ENCODE assay signal across 19 cellular contexts in the genomic region with DNA sequence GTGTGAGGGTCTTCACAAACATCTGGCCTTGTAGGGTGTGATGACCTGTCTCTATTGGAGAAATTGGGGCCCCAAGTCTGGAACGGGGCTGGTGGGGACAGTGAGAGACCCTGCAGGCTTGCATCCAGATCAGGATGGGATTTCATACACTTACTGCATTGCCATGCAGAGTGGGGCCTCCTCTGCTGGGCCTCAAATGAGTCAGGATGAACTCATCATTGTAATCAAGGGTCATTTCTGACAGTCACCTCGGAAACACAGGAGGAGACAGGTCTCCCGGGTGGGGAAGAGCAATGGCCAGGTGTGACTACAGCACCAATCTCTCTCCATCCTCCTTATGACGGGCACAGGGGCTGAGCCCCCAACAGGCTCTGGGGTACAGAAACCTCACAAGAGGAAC. TPM values are rescaled to one million over a fixed set of nuclear protein-coding genes. Genes with fewer than 3 reads are reported as not detected.
DNase-seq lines count a peak whose midpoint lies in the region; ATAC-seq, FAIRE-seq and TF ChIP-seq lines count a peak whose summit lies in the region.
"Had no signal": no experiment of that assay in that cellular context is flagged by ENCODE, and none has a peak within 500 bp of the region (broad histone marks: within the 10 kb centered on the region; RNA-seq: fewer than 3 reads in every experiment).

No MANE protein-coding gene starts in this region.

- no peaks in the 10 kb centered on the region for H3K27me3 ChIP-seq in HCT116 (ENCODE audit: insufficient read depth, low read length)

- H3K36me3 ChIP-seq in HCT116 (ENCODE audit: control insufficient read depth in 1 of 2, insufficient read depth in 2 of 2, low read length in 2 of 2) = no peaks in the 10 kb centered on the region

- H3K4me2 ChIP-seq in HCT116 (ENCODE audit: low read length) = peak overlapping the region; percentile 56

- intact Hi-C loops in HCT116 (cut with micrococcal nuclease) = loop anchor here (10.0 kb wide), 1 partner anchor 397 kb away; no protein-coding TSS in a partner anchor

- no peak for FAIRE-seq in frontal cortex (lab: Jason Lieb, UNC)

- no peak overlapping the region for H2AFZ ChIP-seq in HCT116 (ENCODE audit: low read depth, low read length, poor library complexity, severe bottlenecking)

- peak overlapping the region in 1 of 2 experiments; percentile 25; a peak in 2 of 4 replicates for H3K4me3 ChIP-seq in HCT116 (replicated peaks in 1 of 2; ENCODE audit: low read depth in 1 of 2, low read length in 2 of 2)
- H3K4me3 ChIP-seq in fibroblast of mammary gland (ENCODE audit: control insufficient read depth, low read depth, low read length) = no peak overlapping the region

- H3K9ac ChIP-seq in HCT116 (ENCODE audit: low read length) = no peak overlapping the region

- TF ChIP-seq RAD21 in HCT116 (IDR thresholded peaks at IDR 0.05; ENCODE audit: low read depth) = no peak

- RAD21 ChIA-PET in HCT116 (lab: Charles Lee; ENCODE audit: low non-redundant PET in 1 of 2, low total read pairs in 2 of 2, uncharacterized antibody in 2 of 2, unreplicated experiment in 2 of 2) = no interaction called here

- CTCF ChIA-PET in HCT116 (lab: Charles Lee) = interaction anchor here (1.8 kb wide), 1 partner anchor 10 kb away, joined by 9 read pairs; no protein-coding TSS in a partner anchor

- no TSS peak for BruUV-seq in HCT116 (replicated peaks; lab: Mats Ljungman, UMichigan)

- TF ChIP-seq CTCF in HCT116 (IDR thresholded peaks at IDR 0.05 in 2 of 3, conservative IDR thresholded peaks at IDR 0.05 in 1 of 3; ENCODE audit: borderline replicate concordance in 1 of 3, insufficient read depth in 1 of 3, low read depth in 2 of 3, low read length in 2 of 3) (no peak), fibroblast of mammary gland (conservative IDR thresholded peaks at IDR 0.05; ENCODE audit: control insufficient read depth, insufficient read depth, low read depth, low read length) (no peak)

- H3K9me2 ChIP-seq in HCT116 (ENCODE audit: insufficient read depth) = no peaks in the 10 kb centered on the region

- H3K27ac ChIP-seq in HCT116 (ENCODE audit: low read depth, low read length) = no peak overlapping the region
- H3K27ac ChIP-seq: C4-2B had no signal

- H4K20me1 ChIP-seq in HCT116 (ENCODE audit: insufficient read depth) = no peaks in the 10 kb centered on the region

- H3K79me2 ChIP-seq in HCT116 (ENCODE audit: insufficient read depth, low read length) = no peaks in the 10 kb centered on the region

- peak; percentile 55 for ATAC-seq in HCT116
- ATAC-seq in GM21381 (IDR thresholded peaks at IDR 0.05; ENCODE audit: unreplicated experiment) = no peak
- ATAC-seq: SK-N-SH treated with all-trans-retinoic acid at 6 μM for 48 hours had no signal

- TF ChIP-seq POLR2A in HCT116 (IDR thresholded peaks at IDR 0.05; ENCODE audit: borderline replicate concordance, extremely low read depth, insufficient read depth, insufficient read length) = no peak

- H3K4me1 ChIP-seq in HCT116 (ENCODE audit: control insufficient read depth in 1 of 2, insufficient read depth in 2 of 2, low read length in 2 of 2) = peaks cover 0 to 9% of the 10 kb centered on the region in 2 experiments; a peak in 2 of 4 replicates

- POLR2A ChIA-PET in HCT116 (lab: Charles Lee) = no interaction called here

- H3K9me3 ChIP-seq in HCT116 (ENCODE audit: control insufficient read depth in 1 of 2, insufficient read depth in 1 of 2, low read depth in 1 of 2, low read length in 2 of 2) = no peaks in the 10 kb centered on the region

- DNase-seq in EL = peak; percentile 13
- no peak for DNase-seq in HCT116 (ENCODE audit: low read depth, low spot score)
- DNase-seq in RKO (ENCODE audit: low spot score) = peak; percentile 9
- peak; percentile 51 for DNase-seq in fibroblast of mammary gland (ENCODE audit: low read depth)
- DNase-seq in frontal cortex (ENCODE audit: low spot score in 2 of 2) = no peak
- DNase-seq in T-helper 1 cell = no peak
- DNase-seq: DMS 273 treated with DMSO at 0.1 percent for 48 hours, H7, KG1, NCI-H1436, NCI-H2029, NCI-H2171, NCI-H748 treated with DMSO at 0.1 percent for 48 hours, OCI-M1, SHP77 treated with DMSO at 0.1 percent for 48 hours had no signal

TF ChIP-seq in HCT116, 20 proteins besides CTCF, POLR2A, EP300 and RAD21:
- TF ChIP-seq CEBPB (IDR thresholded peaks at IDR 0.05; ENCODE audit: low read depth) (no peak), CBX3 (IDR thresholded peaks at IDR 0.05; ENCODE audit: low read depth) (0 out of 2 replicates have a peak, but pooled peaks have one; percentile 33), EZH2 (IDR thresholded peaks at IDR 0.05) (no peak), POLR2AphosphoS5 (IDR thresholded peaks at IDR 0.05; ENCODE audit: low read depth, low read length) (no peak), ZFX (IDR thresholded peaks at IDR 0.05) (no peak), JUND (IDR thresholded peaks at IDR 0.05) (peak; percentile 53), SP1 (IDR thresholded peaks at IDR 0.05; ENCODE audit: low read depth) (peak; percentile 51; the same call in 1 of the 2 replicates), YY1 (IDR thresholded peaks at IDR 0.05; ENCODE audit: extremely low read depth, insufficient replicate concordance, low read depth, low read length) (no peak), EZH2phosphoT487 (IDR thresholded peaks at IDR 0.05; ENCODE audit: borderline replicate concordance) (no peak), TCF7L2 (IDR thresholded peaks at IDR 0.05; ENCODE audit: borderline replicate concordance, extremely low read depth, insufficient read depth, insufficient read length) (no peak), ELF1 (IDR thresholded peaks at IDR 0.05; ENCODE audit: borderline replicate concordance, low read depth) (no peak), FOSL1 (IDR thresholded peaks at IDR 0.05; ENCODE audit: low read depth) (peak; percentile 83), SRF (IDR thresholded peaks at IDR 0.05; ENCODE audit: low read depth) (0 out of 2 replicates have a peak, but pooled peaks have one; percentile 32)
- TF ChIP-seq, protein P1, sequence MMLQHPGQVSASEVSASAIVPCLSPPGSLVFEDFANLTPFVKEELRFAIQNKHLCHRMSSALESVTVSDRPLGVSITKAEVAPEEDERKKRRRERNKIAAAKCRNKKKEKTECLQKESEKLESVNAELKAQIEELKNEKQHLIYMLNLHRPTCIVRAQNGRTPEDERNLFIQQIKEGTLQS (IDR thresholded peaks at IDR 0.05) = no peak
TF ChIP-seq in HCT116: peak in this region for 5.

RNA-seq across cellular contexts. Expression of a gene that starts 48.1 kb away (rescaled TPM):
- total RNA-seq in HCT116 (2021; ENCODE audit: unreplicated experiment) (not detected), frontal cortex (under 0.01 TPM)
- polyA plus RNA-seq in HCT116 (2012) = not detected in 2 replicates
- total RNA-seq: NCI-H460 had no signal

Comparison
In these comparisons a context has a peak if more than half of its experiments do, and no peak if none do; other contexts are left out.
1. DNase-seq: peak in EL (single experiment), RKO (single experiment) and fibroblast of mammary gland (single experiment); none in HCT116 (single experiment), frontal cortex (0 of 2) and T-helper 1 cell (0 of 5).